Comparison of ENCODE assay signal across 1 cellular context in the genomic region with DNA sequence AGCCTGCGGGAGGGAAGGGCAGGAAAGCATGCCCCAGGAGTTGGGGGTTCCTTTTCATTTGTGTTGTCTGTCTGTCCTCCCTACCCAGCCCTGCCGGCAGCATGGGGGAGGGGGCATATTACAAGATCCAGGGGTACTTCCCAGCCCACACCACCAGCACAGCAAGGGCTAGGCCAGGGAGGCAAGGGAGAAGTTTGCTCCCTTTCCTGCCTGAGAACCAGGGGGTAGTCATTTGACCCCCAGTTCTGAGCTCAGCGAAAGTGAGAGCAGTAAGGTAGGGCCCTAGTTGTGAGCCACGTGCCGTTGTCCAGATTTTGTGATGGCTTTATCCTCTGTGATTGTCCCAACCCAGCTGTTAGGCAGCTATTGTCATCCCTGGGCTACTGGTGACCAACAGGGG.
TF ChIP-seq lines count a peak whose summit lies in the region.

No MANE protein-coding gene starts in this region.

TF ChIP-seq in HCT116, 20 proteins besides CTCF, POLR2A, EP300 and RAD21:
- TF ChIP-seq SIN3A (IDR thresholded peaks at IDR 0.05; ENCODE audit: low read depth): no peak
- no peak for TF ChIP-seq ZNF274 (IDR thresholded peaks at IDR 0.05; ENCODE audit: low read depth, low read length)
- TF ChIP-seq ZFX (IDR thresholded peaks at IDR 0.05): no peak
- TF ChIP-seq, protein P1, sequence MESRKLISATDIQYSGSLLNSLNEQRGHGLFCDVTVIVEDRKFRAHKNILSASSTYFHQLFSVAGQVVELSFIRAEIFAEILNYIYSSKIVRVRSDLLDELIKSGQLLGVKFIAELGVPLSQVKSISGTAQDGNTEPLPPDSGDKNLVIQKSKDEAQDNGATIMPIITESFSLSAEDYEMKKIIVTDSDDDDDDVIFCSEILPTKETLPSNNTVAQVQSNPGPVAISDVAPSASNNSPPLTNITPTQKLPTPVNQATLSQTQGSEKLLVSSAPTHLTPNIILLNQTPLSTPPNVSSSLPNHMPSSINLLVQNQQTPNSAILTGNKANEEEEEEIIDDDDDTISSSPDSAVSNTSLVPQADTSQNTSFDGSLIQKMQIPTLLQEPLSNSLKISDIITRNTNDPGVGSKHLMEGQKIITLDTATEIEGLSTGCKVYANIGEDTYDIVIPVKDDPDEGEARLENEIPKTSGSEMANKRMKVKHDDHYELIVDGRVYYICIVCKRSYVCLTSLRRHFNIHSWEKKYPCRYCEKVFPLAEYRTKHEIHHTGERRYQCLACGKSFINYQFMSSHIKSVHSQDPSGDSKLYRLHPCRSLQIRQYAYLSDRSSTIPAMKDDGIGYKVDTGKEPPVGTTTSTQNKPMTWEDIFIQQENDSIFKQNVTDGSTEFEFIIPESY (IDR thresholded peaks at IDR 0.05; ENCODE audit: extremely low read depth, insufficient replicate concordance, low read length): no peak
